8 cellular contexts compared by ENCODE assay signal in genomic region chrX:110317079-110317819, GRCh38. TPM values are rescaled to one million over a fixed set of nuclear protein-coding genes. Genes with fewer than 3 reads are reported as not detected.
DNase-seq lines count a peak whose midpoint lies in the region; ATAC-seq and TF ChIP-seq lines count a peak whose summit lies in the region.

No MANE protein-coding gene starts in this region.

- H3K4me3 ChIP-seq in AG04449 (ENCODE audit: low read depth, low read length), result peak overlapping the region; percentile 73

- DNase-seq in AG04449 (ENCODE audit: low read depth, low spot score) (no peak), UCSD-AML1 (lab: John Stamatoyannopoulos, UW; ENCODE audit: unreplicated experiment) (peak; percentile 38), left lobe of liver (ENCODE audit: low spot score) (peak; percentile 46)
- peak; percentile 17 for DNase-seq in central memory CD4-positive, alpha-beta T cell
- DNase-seq in stimulated activated CD4-positive, alpha-beta T cell treated with anti-CD3 and anti-CD28 coated beads, Interleukin-4, amount 100 ng/mL, for 24 hours, result peak; percentile 22

- ATAC-seq in GM19023 (IDR thresholded peaks at IDR 0.05; ENCODE audit: unreplicated experiment) (peak; percentile 18), HG03196 (IDR thresholded peaks at IDR 0.05; ENCODE audit: unreplicated experiment) (peak; percentile 10), left lobe of liver (peak; percentile 57), HG03457 (IDR thresholded peaks at IDR 0.05; ENCODE audit: unreplicated experiment) (no peak)

- POLR2A ChIA-PET in AG04449 (lab: Yijun Ruan, JAX), result interaction anchor here (0.6 to 2.5 kb wide), 4 partner anchors 20 to 86 kb away, joined by 3 to 8 read pairs (median 3); no protein-coding TSS in a partner anchor

- TF ChIP-seq CTCF in AG04449 (IDR thresholded peaks at IDR 0.05; ENCODE audit: insufficient read depth, low read length, missing control alignments), result no peak

- CTCF ChIA-PET in AG04449 (lab: Yijun Ruan, JAX), result interaction anchor here (0.9 to 6.2 kb wide), 6 partner anchors 10 to 171 kb away, joined by 3 to 58 read pairs (median 4); no protein-coding TSS in a partner anchor

RNA-seq across cellular contexts. Expression of gene AMMECR1, which starts 0.6 kb away (rescaled TPM):
- 3.0 TPM for total RNA-seq in left lobe of liver

RNA-seq across cellular contexts. Expression of gene RTL9, which starts 41.4 kb away (rescaled TPM):
- total RNA-seq in left lobe of liver, result 0.08 TPM
